ENCODE assay signal across 1 cellular context in the genomic region with DNA sequence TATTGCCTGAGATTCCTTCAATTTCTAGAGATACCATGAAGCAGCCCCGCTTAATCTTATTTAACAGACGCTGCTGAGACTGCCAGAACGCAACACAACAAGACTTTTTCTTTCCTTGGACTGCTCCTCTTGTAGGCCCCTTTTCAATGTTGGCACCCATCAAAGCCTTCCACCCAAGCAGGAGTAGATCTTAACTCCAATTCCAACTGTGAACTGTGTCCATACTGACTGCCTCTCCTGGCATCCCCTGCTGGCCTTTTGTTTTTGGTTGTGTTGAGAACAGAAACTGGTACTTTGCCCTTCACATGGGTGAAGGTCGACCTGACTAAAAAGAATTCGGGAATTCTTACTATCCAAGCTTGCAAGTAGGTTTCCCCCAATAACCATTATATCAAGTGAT.
TF ChIP-seq lines count a peak whose summit lies in the region.

No MANE protein-coding gene starts in this region.

TF ChIP-seq in HepG2, 621 proteins besides CTCF, POLR2A, EP300 and RAD21:
- TF ChIP-seq YEATS2 (CRISPR knock-in tag; IDR thresholded peaks at IDR 0.05; ENCODE audit: borderline replicate concordance), result no peak
- no peak for TF ChIP-seq SMAD1 (CRISPR knock-in tag; IDR thresholded peaks at IDR 0.05; ENCODE audit: borderline replicate concordance, low read depth)
- TF ChIP-seq HNF4A (CRISPR knock-in tag; IDR thresholded peaks at IDR 0.05), result 0 out of 2 replicates have a peak, but pooled peaks have one; percentile 18
- no peak for TF ChIP-seq RXRB (CRISPR knock-in tag; IDR thresholded peaks at IDR 0.05; ENCODE audit: borderline replicate concordance)
- TF ChIP-seq SIX4 (CRISPR knock-in tag; IDR thresholded peaks at IDR 0.05), result no peak
- TF ChIP-seq RBFOX2 (IDR thresholded peaks at IDR 0.05; ENCODE audit: low read depth, low read length), result no peak
- TF ChIP-seq ZNF431 (CRISPR knock-in tag; IDR thresholded peaks at IDR 0.05; ENCODE audit: borderline replicate concordance, low read depth), result no peak
- TF ChIP-seq RBM22 (optimal IDR thresholded peaks at IDR 0.05; ENCODE audit: low read length), result peak; percentile 10
- TF ChIP-seq ZSCAN9 (CRISPR knock-in tag; IDR thresholded peaks at IDR 0.05; ENCODE audit: borderline replicate concordance), result no peak
- no peak for TF ChIP-seq ZNF7 (CRISPR knock-in tag; IDR thresholded peaks at IDR 0.05)
- TF ChIP-seq TAF15 (IDR thresholded peaks at IDR 0.05; ENCODE audit: low read depth, low read length, poor library complexity, severe bottlenecking), result no peak
- TF ChIP-seq GATAD2A (CRISPR knock-in tag; IDR thresholded peaks at IDR 0.05), result no peak
- TF ChIP-seq ZNF143 (CRISPR knock-in tag; IDR thresholded peaks at IDR 0.05), result no peak
